ENCODE assay signal across 19 cellular contexts in the genomic region with DNA sequence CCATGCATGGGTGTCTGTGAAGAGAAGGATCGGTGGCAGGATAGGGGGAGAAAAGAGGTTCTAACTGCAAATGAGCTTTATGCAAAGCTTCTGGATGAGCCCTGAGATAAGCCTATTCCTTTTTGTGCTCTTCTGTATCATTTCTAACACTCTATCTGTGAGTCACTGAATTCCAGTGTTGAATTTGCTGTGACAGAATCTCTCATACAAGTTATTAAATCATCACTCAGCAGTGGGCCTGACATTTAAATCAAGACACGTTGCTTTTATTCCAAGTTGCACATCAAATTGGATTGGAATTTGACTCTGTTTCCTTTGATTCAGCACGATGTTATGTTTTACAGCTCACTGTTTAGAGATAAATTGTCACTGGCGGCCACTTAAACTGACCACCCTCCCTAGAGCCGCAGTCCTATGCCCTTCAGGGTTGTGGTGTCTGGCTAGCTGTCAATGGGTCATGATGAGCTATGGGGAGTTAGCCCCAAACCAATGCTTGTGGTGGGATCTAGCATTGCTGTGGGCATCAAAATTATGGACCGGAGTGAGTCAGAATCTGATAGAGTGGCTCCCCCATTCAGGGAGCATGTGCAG. TPM values are rescaled to one million over a fixed set of nuclear protein-coding genes. Genes with fewer than 3 reads are reported as not detected.
DNase-seq lines count a peak whose midpoint lies in the region; ATAC-seq and TF ChIP-seq lines count a peak whose summit lies in the region.
"Had no signal": no experiment of that assay in that cellular context is flagged by ENCODE, and none has a peak within 500 bp of the region (broad histone marks: within the 10 kb centered on the region; RNA-seq: fewer than 3 reads in every experiment).

No MANE protein-coding gene starts in this region.

- H3K27ac ChIP-seq in WERI-Rb-1 (no peak overlapping the region), MM.1S (ENCODE audit: low read length) (no peak overlapping the region), vagina (no peak overlapping the region)
- H3K27ac ChIP-seq: neutrophil, right lobe of liver, thoracic aorta had no signal

- intact Hi-C loops in vagina (cut with DNase I) = no loop called here

- ATAC-seq in GM19397 (IDR thresholded peaks at IDR 0.05; ENCODE audit: unreplicated experiment) = no peak
- ATAC-seq: right lobe of liver had no signal

- no peaks in the 10 kb centered on the region for H3K9me2 ChIP-seq in MM.1S (replicated peaks; ENCODE audit: insufficient read depth, low read length)

- H3K4me3 ChIP-seq in adipocyte (ENCODE audit: low read length) (no peak overlapping the region), WERI-Rb-1 (ENCODE audit: low read depth, low read length) (no peak overlapping the region), MM.1S (ENCODE audit: low read length) (no peak overlapping the region), vagina (no peak overlapping the region)
- H3K4me3 ChIP-seq: right lobe of liver, thoracic aorta had no signal

- no peak overlapping the region for H3K4me2 ChIP-seq in MM.1S (ENCODE audit: low read depth, low read length)

- no peaks in the 10 kb centered on the region for H3F3A ChIP-seq in MM.1S (ENCODE audit: insufficient read depth, low read length)

- peaks cover 7% of the 10 kb centered on the region for H3K4me1 ChIP-seq in adipocyte (ENCODE audit: control insufficient read depth, insufficient read depth, low read length)
- no peaks in the 10 kb centered on the region for H3K4me1 ChIP-seq in MM.1S (ENCODE audit: low read length)
- no peaks in the 10 kb centered on the region for H3K4me1 ChIP-seq in vagina
- H3K4me1 ChIP-seq: right lobe of liver had no signal

- H3K9me3 ChIP-seq in adipocyte (ENCODE audit: control insufficient read depth, low read length) (no peaks in the 10 kb centered on the region), WERI-Rb-1 (ENCODE audit: severe bottlenecking) (no peaks in the 10 kb centered on the region), MM.1S (replicated peaks; ENCODE audit: insufficient read depth, low read length) (no peaks in the 10 kb centered on the region), vagina (no peaks in the 10 kb centered on the region)
- H3K9me3 ChIP-seq: neutrophil, right lobe of liver, thoracic aorta had no signal

- TF ChIP-seq CTCF in WERI-Rb-1 (IDR thresholded peaks at IDR 0.05; ENCODE audit: low read depth, low read length) = no peak
- no peak for TF ChIP-seq CTCF in MM.1S (IDR thresholded peaks at IDR 0.05; ENCODE audit: low read length)
- TF ChIP-seq CTCF in vagina (IDR thresholded peaks at IDR 0.05) = no peak

- DNase-seq in A172 (ENCODE audit: low spot score) = peak; percentile 72
- peak; percentile 3 for DNase-seq in H4 (ENCODE audit: low spot score)
- peak; percentile 56 for DNase-seq in adipocyte (ENCODE audit: low read depth)
- DNase-seq in glomerular visceral epithelial cell (ENCODE audit: extremely low spot score) = peak; percentile 79
- no peak for DNase-seq in WERI-Rb-1
- DNase-seq in MM.1S = no peak
- no peak for DNase-seq in vagina (ENCODE audit: extremely low spot score in 2 of 2)
- DNase-seq: activated CD4-positive, alpha-beta T cell treated with anti-CD3 and anti-CD28 coated beads for 1 hour; activated naive CD4-positive, alpha-beta T cell treated with anti-CD3 and anti-CD28 coated beads, Interleukin-2, amount 50 U/mL, for 16 hours; cerebellar nuclear complex; immature natural killer cell; NCI-H1048; right lobe of liver; stimulated activated CD4-positive, alpha-beta T cell treated with anti-CD3 and anti-CD28 coated beads, Interleukin-2, amount 100 ng/mL, for 48 hours had no signal

- TF ChIP-seq POLR2A in vagina (IDR thresholded peaks at IDR 0.05) = no peak

- H4K20me1 ChIP-seq in MM.1S (ENCODE audit: insufficient read depth, low read length) = no peaks in the 10 kb centered on the region

- H2AFZ ChIP-seq in MM.1S (ENCODE audit: low read length) = no peak overlapping the region

- H3K27me3 ChIP-seq in adipocyte (replicated peaks; ENCODE audit: control insufficient read depth, insufficient read depth, low read length) (peaks cover 23% of the 10 kb centered on the region), WERI-Rb-1 (ENCODE audit: insufficient read depth, low read depth, severe bottlenecking) (peaks cover 7% of the 10 kb centered on the region), MM.1S (replicated peaks; ENCODE audit: insufficient read depth, low read length) (no peaks in the 10 kb centered on the region), vagina (no peaks in the 10 kb centered on the region)
- H3K27me3 ChIP-seq: neutrophil, right lobe of liver had no signal

- H3K9ac ChIP-seq in adipocyte (ENCODE audit: low read length) = no peak overlapping the region
- H3K9ac ChIP-seq in MM.1S (ENCODE audit: low read length) = no peak overlapping the region

- H3K36me3 ChIP-seq in adipocyte (ENCODE audit: control insufficient read depth, insufficient read depth, low read length, severe bottlenecking) = no peaks in the 10 kb centered on the region
- H3K36me3 ChIP-seq in WERI-Rb-1 = no peaks in the 10 kb centered on the region
- H3K36me3 ChIP-seq in MM.1S (replicated peaks; ENCODE audit: insufficient read depth, low read length) = no peaks in the 10 kb centered on the region
- H3K36me3 ChIP-seq in vagina = no peaks in the 10 kb centered on the region
- H3K36me3 ChIP-seq: neutrophil, right lobe of liver, thoracic aorta had no signal

- no peaks in the 10 kb centered on the region for H3K79me2 ChIP-seq in MM.1S (ENCODE audit: low read length)

RNA-seq across cellular contexts. Expression of a gene that starts 42.7 kb away (rescaled TPM):
- total RNA-seq in A172 (2014; rRNA removed; shearing (Covaris generic)) = not detected in 2 replicates
- total RNA-seq in H4 (2014; rRNA removed; shearing (Covaris generic)) = 0.43 TPM in 1 of 2 replicates, not detected in the other
- not detected for total RNA-seq in vagina
- total RNA-seq: glomerular endothelial cell, mesenteric fat pad, right lobe of liver had no signal

Comparison
In these comparisons a context has a peak if more than half of its experiments do, and no peak if none do; other contexts are left out.
1. DNase-seq: peak in A172 (single experiment), H4 (single experiment), adipocyte (single experiment) and glomerular visceral epithelial cell (single experiment); none in WERI-Rb-1 (single experiment), MM.1S (single experiment) and vagina (0 of 2).